Comparison of ENCODE assay signal across 19 cellular contexts in genomic region chr14:55294603-55295002, GRCh38.
"Had no signal": no experiment of that assay in that cellular context is flagged by ENCODE, and none has a peak within 500 bp of the region (broad histone marks: within the 10 kb centered on the region; RNA-seq: fewer than 3 reads in every experiment).

No MANE protein-coding gene starts in this region.

- H3K9me3 Mint-ChIP-seq: activated CD4-positive, alpha-beta memory T cell treated with anti-CD3 and anti-CD28 coated beads for 36 hours; activated naive CD4-positive, alpha-beta T cell treated with anti-CD3 and anti-CD28 coated beads, Interleukin-2, amount 50 U/mL, for 24 hours; brain; mesothelial cell of epicardium; nephron progenitor cell; stimulated activated effector memory CD8-positive, alpha-beta T cell treated with anti-CD3 and anti-CD28 coated beads, Interleukin-12 subunit alpha, Interleukin-12 subunit beta, amount 100 ng/mL, for 72 hours had no signal

- H3K27me3 Mint-ChIP-seq: activated CD4-positive, alpha-beta memory T cell treated with anti-CD3 and anti-CD28 coated beads for 36 hours; activated CD8-positive, alpha-beta memory T cell treated with anti-CD3 and anti-CD28 coated beads, Interleukin-2, amount 10 ng/mL, durations not matched to agents 7 days and 5 days; activated naive CD4-positive, alpha-beta T cell treated with anti-CD3 and anti-CD28 coated beads, Interleukin-2, amount 50 U/mL, for 24 hours; brain had no signal

- DNase-seq: activated CD4-positive, alpha-beta memory T cell treated with anti-CD3 and anti-CD28 coated beads for 36 hours; activated CD4-positive, alpha-beta T cell treated with anti-CD3 and anti-CD28 coated beads for 1 hour; activated CD8-positive, alpha-beta memory T cell treated with anti-CD3 and anti-CD28 coated beads, Interleukin-2, amount 10 ng/mL, durations not matched to agents 7 days and 5 days; activated gamma-delta T cell treated with Interleukin-2 at 50 U/mL for 16 hours; anterior cingulate cortex; kidney; left lung; nephron progenitor cell; pancreas; right lobe of liver; small intestine; stimulated activated CD4-positive, alpha-beta T cell treated with anti-CD3 and anti-CD28 coated beads, Interleukin-2, amount 100 ng/mL, for 24 hours; T-helper 1 cell; T-helper 9 cell; transverse colon had no signal

- H3K4me3 Mint-ChIP-seq: activated CD4-positive, alpha-beta memory T cell treated with anti-CD3 and anti-CD28 coated beads for 36 hours; activated CD8-positive, alpha-beta memory T cell treated with anti-CD3 and anti-CD28 coated beads, Interleukin-2, amount 10 ng/mL, durations not matched to agents 7 days and 5 days; activated naive CD4-positive, alpha-beta T cell treated with anti-CD3 and anti-CD28 coated beads, Interleukin-2, amount 50 U/mL, for 24 hours; brain; mesothelial cell of epicardium; nephron progenitor cell; stimulated activated effector memory CD8-positive, alpha-beta T cell treated with anti-CD3 and anti-CD28 coated beads, Interleukin-12 subunit alpha, Interleukin-12 subunit beta, amount 100 ng/mL, for 72 hours had no signal

- H3K9me3 ChIP-seq: left lung, pancreas, right lobe of liver, transverse colon had no signal

- ATAC-seq: activated CD8-positive, alpha-beta memory T cell treated with anti-CD3 and anti-CD28 coated beads, Interleukin-2, amount 10 ng/mL, durations not matched to agents 7 days and 5 days; left lung; pancreas; right lobe of liver; stimulated activated effector memory CD8-positive, alpha-beta T cell treated with anti-CD3 and anti-CD28 coated beads, Interleukin-12 subunit alpha, Interleukin-12 subunit beta, amount 100 ng/mL, for 72 hours had no signal

- H3K27me3 ChIP-seq: left lung, pancreas, right lobe of liver, transverse colon had no signal

- H3K4me3 ChIP-seq: left lung, pancreas, right lobe of liver, transverse colon had no signal

- H3K4me1 Mint-ChIP-seq: nephron progenitor cell had no signal

- H3K36me3 ChIP-seq: pancreas, right lobe of liver had no signal

- H3K27ac Mint-ChIP-seq: activated CD8-positive, alpha-beta memory T cell treated with anti-CD3 and anti-CD28 coated beads, Interleukin-2, amount 10 ng/mL, durations not matched to agents 7 days and 5 days; activated naive CD4-positive, alpha-beta T cell treated with anti-CD3 and anti-CD28 coated beads, Interleukin-2, amount 50 U/mL, for 24 hours; brain; nephron progenitor cell; stimulated activated effector memory CD8-positive, alpha-beta T cell treated with anti-CD3 and anti-CD28 coated beads, Interleukin-12 subunit alpha, Interleukin-12 subunit beta, amount 100 ng/mL, for 72 hours had no signal

- H3K27ac ChIP-seq: left lung, pancreas, right lobe of liver, transverse colon had no signal
